Comparison of ENCODE assay signal across 8 cellular contexts in genomic region chr1:230681599-230681998, GRCh38. TPM values are rescaled to one million over a fixed set of nuclear protein-coding genes. Genes with fewer than 3 reads are reported as not detected.
A peak's percentile ranks its signal among the peaks of the same experiment; 100 is the strongest.
DNase-seq lines count a peak whose midpoint lies in the region; ATAC-seq, FAIRE-seq and TF ChIP-seq lines count a peak whose summit lies in the region.

No MANE protein-coding gene starts in this region.

- H4K20me1 ChIP-seq in astrocyte (ENCODE audit: insufficient read depth, low read length) (peaks cover 5% of the 10 kb centered on the region), MM.1S (ENCODE audit: insufficient read depth, low read length) (no peaks in the 10 kb centered on the region)

- H3K79me2 ChIP-seq in astrocyte (ENCODE audit: insufficient read depth, low read length): no peaks in the 10 kb centered on the region
- H3K79me2 ChIP-seq in MM.1S (ENCODE audit: low read length): no peaks in the 10 kb centered on the region

- H3K4me1 ChIP-seq in astrocyte (ENCODE audit: insufficient read depth, low read length) (peaks cover 23% of the 10 kb centered on the region), mucosa of descending colon (ENCODE audit: low read depth) (no peaks in the 10 kb centered on the region), MM.1S (ENCODE audit: low read length) (no peaks in the 10 kb centered on the region)

- H3K4me1 Mint-ChIP-seq in astrocyte (ENCODE audit: low read depth, unreplicated experiment): peaks cover 24% of the 10 kb centered on the region

- no peaks in the 10 kb centered on the region for H3K27me3 Mint-ChIP-seq in astrocyte (ENCODE audit: low read depth, unreplicated experiment)

- H3K36me3 Mint-ChIP-seq in astrocyte (ENCODE audit: low read depth, unreplicated experiment): peaks cover 28% of the 10 kb centered on the region

- no peak overlapping the region for H3K4me3 Mint-ChIP-seq in astrocyte (ENCODE audit: unreplicated experiment)

- ATAC-seq in mucosa of descending colon (peak; percentile 38), HG03196 (IDR thresholded peaks at IDR 0.05; ENCODE audit: unreplicated experiment) (no peak), HG03108 (IDR thresholded peaks at IDR 0.05; ENCODE audit: unreplicated experiment) (no peak)

- no peaks in the 10 kb centered on the region for H3K27me3 ChIP-seq in astrocyte (ENCODE audit: insufficient read depth, low read length)
- H3K27me3 ChIP-seq in H7 (ENCODE audit: control insufficient read depth, insufficient read depth, low read length): no peaks in the 10 kb centered on the region
- H3K27me3 ChIP-seq in MM.1S (replicated peaks; ENCODE audit: insufficient read depth, low read length): no peaks in the 10 kb centered on the region

- no peaks in the 10 kb centered on the region for H3F3A ChIP-seq in MM.1S (ENCODE audit: insufficient read depth, low read length)

- no peak overlapping the region for H3K4me3 ChIP-seq in astrocyte (ENCODE audit: insufficient read depth, low read depth, low read length)
- no peak overlapping the region for H3K4me3 ChIP-seq in mucosa of descending colon
- no peak overlapping the region for H3K4me3 ChIP-seq in H7 (ENCODE audit: insufficient read depth, low read depth, low read length)
- H3K4me3 ChIP-seq in MM.1S (ENCODE audit: low read length): no peak overlapping the region

- TF ChIP-seq CTCF in astrocyte (IDR thresholded peaks at IDR 0.05; ENCODE audit: insufficient read depth, low read depth, low read length) (no peak), mucosa of descending colon (IDR thresholded peaks at IDR 0.05) (no peak), MM.1S (IDR thresholded peaks at IDR 0.05; ENCODE audit: low read length) (no peak)

- H3K9me3 Mint-ChIP-seq in astrocyte (ENCODE audit: unreplicated experiment): no peaks in the 10 kb centered on the region

- no peaks in the 10 kb centered on the region for H3K9me2 ChIP-seq in MM.1S (replicated peaks; ENCODE audit: insufficient read depth, low read length)

- no peak overlapping the region for H3K9ac ChIP-seq in astrocyte (ENCODE audit: low read length)
- H3K9ac ChIP-seq in MM.1S (ENCODE audit: low read length): no peak overlapping the region

- peak; percentile 65 for FAIRE-seq in astrocyte (lab: Jason Lieb, UNC)

- peak overlapping the region; percentile 26 for H3K4me2 ChIP-seq in astrocyte (ENCODE audit: low read length)
- no peak overlapping the region for H3K4me2 ChIP-seq in MM.1S (ENCODE audit: low read depth, low read length)

- no peaks in the 10 kb centered on the region for H3K9me3 ChIP-seq in astrocyte (ENCODE audit: insufficient read depth, low read depth, low read length)
- no peaks in the 10 kb centered on the region for H3K9me3 ChIP-seq in mucosa of descending colon
- no peaks in the 10 kb centered on the region for H3K9me3 ChIP-seq in MM.1S (replicated peaks; ENCODE audit: insufficient read depth, low read length)

- intact Hi-C loops in mucosa of descending colon (cut with DNase I, micrococcal nuclease): no loop called here

- H3K36me3 ChIP-seq in astrocyte (ENCODE audit: insufficient read depth, low read length) (peaks cover 19% of the 10 kb centered on the region), mucosa of descending colon (ENCODE audit: low read depth) (peaks cover 2% of the 10 kb centered on the region), H7 (replicated peaks; ENCODE audit: control insufficient read depth, insufficient read depth, low read length) (peaks cover 25% of the 10 kb centered on the region), MM.1S (replicated peaks; ENCODE audit: insufficient read depth, low read length) (peaks cover 25% of the 10 kb centered on the region; the same call in 1 of the 2 replicates)

- DNase-seq in Daoy (ENCODE audit: low read depth) (peak; percentile 76), NCI-H146 treated with DMSO at 0.1 percent for 48 hours (lab: John Stamatoyannopoulos, UW; ENCODE audit: unreplicated experiment) (peak; percentile 8), astrocyte (ENCODE audit: low read depth) (peak; percentile 80), mucosa of descending colon (no peak), H7 (no peak), MM.1S (no peak)

- H3K27ac ChIP-seq in astrocyte (ENCODE audit: low read depth, low read length) (no peak overlapping the region), MM.1S (ENCODE audit: low read length) (no peak overlapping the region)

- H2AFZ ChIP-seq in astrocyte (ENCODE audit: low read depth, low read length) (no peak overlapping the region), MM.1S (ENCODE audit: low read length) (no peak overlapping the region)

- peak overlapping the region; percentile 50 for H3K27ac Mint-ChIP-seq in astrocyte (ENCODE audit: unreplicated experiment)

RNA-seq across cellular contexts. Expression of gene AGT, which starts 32.3 kb away (rescaled TPM):
- not detected in 2 replicates for total RNA-seq in Daoy (2014; rRNA removed; shearing (Covaris generic))
- total RNA-seq in astrocyte (1.2 and 3.0 TPM in 2 replicates), mucosa of descending colon (1 to 10 TPM; 1.0 to 4.8 (median 1.1) TPM)
- total RNA-seq in H7 (2014; rRNA removed; shearing (Covaris generic)): 0.42 TPM in 1 of 2 replicates, not detected in the other

RNA-seq across cellular contexts. Expression of gene COG2, which starts 39.3 kb away (rescaled TPM):
- 19.8 and 25.9 TPM in 2 replicates for total RNA-seq in Daoy (2014; rRNA removed; shearing (Covaris generic))
- total RNA-seq in astrocyte: 25.9 and 27.1 TPM in 2 replicates
- 10 to 100 TPM; 38.0 to 46.2 (median 38.1) TPM for total RNA-seq in mucosa of descending colon
- 38.3 and 53.9 TPM in 2 replicates for total RNA-seq in H7 (2014; rRNA removed; shearing (Covaris generic))

Comparison
In these comparisons a context has a peak if more than half of its experiments do, and no peak if none do; other contexts are left out.
1. DNase-seq: peak in Daoy (single experiment), NCI-H146 treated with DMSO at 0.1 percent for 48 hours (single experiment) and astrocyte (single experiment); none in mucosa of descending colon (0 of 3), H7 (single experiment) and MM.1S (single experiment).